8 cellular contexts compared by ENCODE assay signal in genomic region chrX:129523076-129524055, GRCh38. TPM values are rescaled to one million over a fixed set of nuclear protein-coding genes. Genes with fewer than 3 reads are reported as not detected.
DNase-seq lines count a peak whose midpoint lies in the region; ATAC-seq and TF ChIP-seq lines count a peak whose summit lies in the region.

TSS of gene SMARCA1 (minus strand) at chrX:129523490. CDS start at chrX:129523370, 120 bp downstream.

- DNase-seq in SJCRH30 = peak; percentile 70 to 73
- DNase-seq in left colon = peak; percentile 9 to 36
- peak; percentile 20 for DNase-seq in stimulated activated CD8-positive, alpha-beta memory T cell treated with anti-CD3 and anti-CD28 coated beads, Interleukin-4, amount 100 ng/mL, for 48 hours
- DNase-seq in NCI-H2107 treated with DMSO at 0.1 percent for 48 hours (lab: John Stamatoyannopoulos, UW; ENCODE audit: unreplicated experiment) = no peak
- DNase-seq in middle frontal gyrus (ENCODE audit: extremely low spot score, low spot score) = no peak

- H3K27ac ChIP-seq in 22Rv1 (peak within 1 kb of the TSS; percentile 83), SJCRH30 (peak within 1 kb of the TSS; percentile 71), duodenal mucosa (ENCODE audit: low read depth, low read length) (peak within 1 kb of the TSS; percentile 32)

- no peak for TF ChIP-seq CTCF in 22Rv1 (IDR thresholded peaks at IDR 0.05)

- H3K27me3 ChIP-seq in SJCRH30 (no peaks in the 10 kb centered on the region), duodenal mucosa (ENCODE audit: control insufficient read depth in 1 of 2, insufficient read depth in 2 of 2, low read length in 2 of 2) (no peaks in the 10 kb centered on the region)

- ATAC-seq in GM18511 (IDR thresholded peaks at IDR 0.05; ENCODE audit: unreplicated experiment) = peak; percentile 57
- peak; percentile 28 for ATAC-seq in left colon

- intact Hi-C loops in left colon (cut with DNase I, micrococcal nuclease) = no loop called here

- H3K36me3 ChIP-seq in SJCRH30 = no peaks in the 10 kb centered on the region
- H3K36me3 ChIP-seq in duodenal mucosa (ENCODE audit: control insufficient read depth in 1 of 2, insufficient read depth in 2 of 2, low read length in 2 of 2) = no peaks in the 10 kb centered on the region

- H3K4me1 ChIP-seq in SJCRH30 (no peaks in the 10 kb centered on the region), duodenal mucosa (ENCODE audit: control insufficient read depth in 1 of 2, insufficient read depth in 2 of 2, low read length in 2 of 2) (peaks cover 0 to 3% of the 10 kb centered on the region in 2 donors)

- H3K9me3 ChIP-seq in SJCRH30 (replicated peaks) (no peaks in the 10 kb centered on the region), duodenal mucosa (ENCODE audit: control insufficient read depth in 1 of 2, low read length in 2 of 2) (no peaks in the 10 kb centered on the region)

- H3K9ac ChIP-seq in duodenal mucosa (ENCODE audit: low read depth in 1 of 2, low read length in 2 of 2) = peak within 1 kb of the TSS; percentile 43

- H3K4me3 ChIP-seq in SJCRH30 (peak within 1 kb of the TSS; percentile 94), duodenal mucosa (ENCODE audit: low read depth in 1 of 2, low read length in 2 of 2) (peak within 1 kb of the TSS; percentile 68 to 71)

RNA-seq across cellular contexts. Expression of gene SMARCA1, which starts in this region (rescaled TPM):
- total RNA-seq in SJCRH30 (2014; rRNA removed; shearing (Covaris generic)) = 76.4 and 82.0 TPM in 2 replicates
- total RNA-seq in left colon = 1 to 10 TPM; 2.8 to 7.0 TPM

Comparison
In these comparisons a context has a peak if more than half of its experiments do, and no peak if none do; other contexts are left out.
1. H3K27ac ChIP-seq: peak in every context shown above with its lines; median percentile 83 in 22Rv1; 71 in SJCRH30; 32 in duodenal mucosa.
2. DNase-seq: peak in SJCRH30 (2 of 2), left colon (2 of 2) and stimulated activated CD8-positive, alpha-beta memory T cell treated with anti-CD3 and anti-CD28 coated beads, Interleukin-4, amount 100 ng/mL, for 48 hours (single experiment); none in NCI-H2107 treated with DMSO at 0.1 percent for 48 hours (single experiment) and middle frontal gyrus (single experiment).